In the genomic region with DNA sequence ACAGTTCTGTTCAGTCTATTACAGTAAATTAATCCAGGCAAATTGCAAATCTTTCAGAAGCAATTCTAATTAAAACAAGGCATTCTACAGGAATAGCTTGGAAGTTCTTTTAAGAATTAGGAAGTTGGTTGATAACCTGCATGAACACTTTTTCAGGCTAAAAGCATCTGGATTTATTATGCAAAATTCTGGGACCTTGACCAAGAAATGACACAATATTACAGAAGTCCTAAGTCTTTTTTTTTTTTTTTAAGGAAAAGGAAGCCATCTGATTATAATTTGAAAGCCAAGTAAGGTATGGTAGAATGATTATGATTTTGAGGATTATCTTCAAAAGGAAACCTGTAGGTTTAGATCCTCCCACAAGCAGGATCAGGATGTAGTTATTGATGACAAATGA, we compare ENCODE assay signal across 16 cellular contexts.
A peak's percentile ranks its signal among the peaks of the same experiment; 100 is the strongest.
DNase-seq lines count a peak whose midpoint lies in the region; TF ChIP-seq lines count a peak whose summit lies in the region.
"Had no signal": no experiment of that assay in that cellular context is flagged by ENCODE, and none has a peak within 500 bp of the region (broad histone marks: within the 10 kb centered on the region; RNA-seq: fewer than 3 reads in every experiment).

No MANE protein-coding gene starts in this region.

- no peak overlapping the region for H3K27ac Mint-ChIP-seq in mesothelial cell of epicardium
- H3K27ac Mint-ChIP-seq: CD8-positive, alpha-beta T cell had no signal

- H3K36me3 Mint-ChIP-seq in mesothelial cell of epicardium, result no peaks in the 10 kb centered on the region
- H3K36me3 Mint-ChIP-seq: CD8-positive, alpha-beta T cell had no signal

- H3F3A ChIP-seq in GM23248 (ENCODE audit: insufficient read depth), result peaks cover 64% of the 10 kb centered on the region

- H3K4me1 Mint-ChIP-seq in mesothelial cell of epicardium, result peaks cover 63% of the 10 kb centered on the region

- H3K9ac ChIP-seq in GM23248, result no peak overlapping the region
- H3K9ac ChIP-seq: BLaER1 treated with 17β-estradiol and CSF1 and Interleukin-3, amounts not matched to agents 10 nM and 100 nM had no signal

- no peaks in the 10 kb centered on the region for H3K9me3 ChIP-seq in GM23248 (ENCODE audit: low read depth)
- H3K9me3 ChIP-seq: BLaER1 treated with 17β-estradiol and CSF1 and Interleukin-3, amounts not matched to agents 10 nM and 100 nM had no signal

- no peaks in the 10 kb centered on the region for H3K27me3 ChIP-seq in GM23248 (replicated peaks; ENCODE audit: insufficient read depth)
- H3K27me3 ChIP-seq: BLaER1 treated with 17β-estradiol and CSF1 and Interleukin-3, amounts not matched to agents 10 nM and 100 nM had no signal

- peaks cover 59% of the 10 kb centered on the region for H3K4me1 ChIP-seq in GM23248 (ENCODE audit: insufficient read depth)
- H3K4me1 ChIP-seq: BLaER1 treated with 17β-estradiol and CSF1 and Interleukin-3, amounts not matched to agents 10 nM and 100 nM had no signal

- no peak overlapping the region for H2AFZ ChIP-seq in GM23248

- H3K4me2 ChIP-seq in GM23248 (ENCODE audit: unreplicated experiment), result peak overlapping the region; percentile 99
- H3K4me2 ChIP-seq: BLaER1 treated with 17β-estradiol and CSF1 and Interleukin-3, amounts not matched to agents 10 nM and 100 nM had no signal

- DNase-seq in AG09319 (ENCODE audit: extremely low read depth, low read depth) (peak; percentile 58), GM23248 (peak; percentile 59), fibroblast of gingiva (ENCODE audit: low read depth) (peak; percentile 68), mesothelial cell of epicardium (ENCODE audit: low spot score in 2 of 2, unreplicated experiment in 2 of 2) (no peak), foreskin melanocyte (no peak), head of caudate nucleus (no peak), activated gamma-delta T cell (lab: John Stamatoyannopoulos, UW) (no peak), NCI-H526 treated with DMSO at 0.1 percent for 48 hours (lab: John Stamatoyannopoulos, UW) (no peak)
- DNase-seq: Calu3; CD8-positive, alpha-beta T cell; KG1; NCI-H1417; NCI-H187 treated with DMSO at 0.1 percent for 48 hours; NCI-H2171; NCI-H526 had no signal

- TF ChIP-seq CTCF in AG09319 (IDR thresholded peaks at IDR 0.05; ENCODE audit: low read depth, low read length), result no peak
- no peak for TF ChIP-seq CTCF in mesothelial cell of epicardium (IDR thresholded peaks at IDR 0.05; ENCODE audit: unreplicated experiment)

- in situ Hi-C loops in GM23248 (cut with MboI), result no loop called here

- H3K4me3 ChIP-seq in GM23248, result peak overlapping the region; percentile 72
- H3K4me3 ChIP-seq: BLaER1 treated with 17β-estradiol and CSF1 and Interleukin-3, amounts not matched to agents 10 nM and 100 nM had no signal

- intact Hi-C loops in head of caudate nucleus (cut with DNase I), result no loop called here

- H3K27me3 Mint-ChIP-seq in mesothelial cell of epicardium (ENCODE audit: low read depth), result no peaks in the 10 kb centered on the region

- peaks cover 80% of the 10 kb centered on the region for H3K79me2 ChIP-seq in GM23248 (ENCODE audit: insufficient read depth)

- H3K4me3 Mint-ChIP-seq in mesothelial cell of epicardium, result peak overlapping the region; percentile 22
- H3K4me3 Mint-ChIP-seq: CD8-positive, alpha-beta T cell had no signal

- no peaks in the 10 kb centered on the region for H3K9me2 ChIP-seq in GM23248 (ENCODE audit: insufficient read depth)

- 0 out of 2 replicates have a peak overlapping the region, but pooled peaks have one; percentile 7 for H3K27ac ChIP-seq in GM23248
- H3K27ac ChIP-seq: BLaER1 treated with 17β-estradiol and CSF1 and Interleukin-3, amounts not matched to agents 10 nM and 100 nM had no signal

- H4K20me1 ChIP-seq in GM23248 (ENCODE audit: insufficient read depth), result no peaks in the 10 kb centered on the region
- H4K20me1 ChIP-seq: BLaER1 treated with 17β-estradiol and CSF1 and Interleukin-3, amounts not matched to agents 10 nM and 100 nM had no signal

- peaks cover 8% of the 10 kb centered on the region; the same call in 1 of the 2 replicates for H3K36me3 ChIP-seq in GM23248 (ENCODE audit: low read depth)
- H3K36me3 ChIP-seq: BLaER1 treated with 17β-estradiol and CSF1 and Interleukin-3, amounts not matched to agents 10 nM and 100 nM had no signal

- no peaks in the 10 kb centered on the region for H3K9me3 Mint-ChIP-seq in mesothelial cell of epicardium
- H3K9me3 Mint-ChIP-seq: CD8-positive, alpha-beta T cell had no signal

Comparison
In these comparisons a context has a peak if more than half of its experiments do, and no peak if none do; other contexts are left out.
1. DNase-seq: peak in AG09319 (single experiment), GM23248 (single experiment) and fibroblast of gingiva (single experiment); none in mesothelial cell of epicardium (0 of 2), foreskin melanocyte (single experiment), head of caudate nucleus (0 of 42), activated gamma-delta T cell (single experiment) and NCI-H526 treated with DMSO at 0.1 percent for 48 hours (single experiment).